10 cellular contexts compared by ENCODE assay signal in genomic region chr1:17440827-17441168, GRCh38. TPM values are rescaled to one million over a fixed set of nuclear protein-coding genes. Genes with fewer than 3 reads are reported as not detected.
DNase-seq lines count a peak whose midpoint lies in the region; ATAC-seq and TF ChIP-seq lines count a peak whose summit lies in the region.
"Had no signal": no experiment of that assay in that cellular context is flagged by ENCODE, and none has a peak within 500 bp of the region (broad histone marks: within the 10 kb centered on the region; RNA-seq: fewer than 3 reads in every experiment).

No MANE protein-coding gene starts in this region.

- CTCF ChIA-PET in activated naive CD4-positive, alpha-beta T cell treated with anti-CD3 and anti-CD28 coated beads for 36 hours (lab: Charles Lee), result interaction anchor here (0.8 kb wide), 1 partner anchor 476 kb away, joined by 3 read pairs; no protein-coding TSS in a partner anchor

- WGBS in hepatocyte (ENCODE audit: low lambda C conversion rate, missing lambda C conversion rate), result 40% methylated on average over 6 of the region's 6 CpGs
- WGBS in testis, 2 donors, result 48 to 60% methylated on average over 6 of the region's 6 CpGs

- H3K4me3 Mint-ChIP-seq in activated naive CD4-positive, alpha-beta T cell treated with anti-CD3 and anti-CD28 coated beads for 36 hours, result peak overlapping the region; percentile 78
- peak overlapping the region; percentile 89 to 98 for H3K4me3 Mint-ChIP-seq in stimulated activated naive CD8-positive, alpha-beta T cell treated with anti-CD3 and anti-CD28 coated beads, Interleukin-15, amount 100 ng/mL, for 72 hours

- H3K27ac Mint-ChIP-seq in activated naive CD4-positive, alpha-beta T cell treated with anti-CD3 and anti-CD28 coated beads for 36 hours, result peak overlapping the region; percentile 86
- peak overlapping the region; percentile 99 for H3K27ac Mint-ChIP-seq in stimulated activated naive CD8-positive, alpha-beta T cell treated with anti-CD3 and anti-CD28 coated beads, Interleukin-15, amount 100 ng/mL, for 72 hours

- H3K27ac ChIP-seq in WERI-Rb-1, result no peak overlapping the region
- peak overlapping the region; percentile 53 for H3K27ac ChIP-seq in hepatocyte
- H3K27ac ChIP-seq in testis, result no peak overlapping the region
- H3K27ac ChIP-seq: cardiac muscle cell had no signal

- no peaks in the 10 kb centered on the region for H3K9me2 ChIP-seq in hepatocyte (replicated peaks; ENCODE audit: insufficient read depth)

- peaks cover 20% of the 10 kb centered on the region for H3K36me3 ChIP-seq in WERI-Rb-1
- H3K36me3 ChIP-seq in hepatocyte (replicated peaks; ENCODE audit: insufficient read depth, low read depth), result no peaks in the 10 kb centered on the region
- no peaks in the 10 kb centered on the region for H3K36me3 ChIP-seq in testis (ENCODE audit: low read depth, missing control alignments)
- H3K36me3 ChIP-seq: cardiac muscle cell had no signal

- H3K27me3 ChIP-seq in WERI-Rb-1 (ENCODE audit: insufficient read depth, low read depth, severe bottlenecking), result no peaks in the 10 kb centered on the region
- no peaks in the 10 kb centered on the region for H3K27me3 ChIP-seq in hepatocyte
- H3K27me3 ChIP-seq in testis, result no peaks in the 10 kb centered on the region

- H4K20me1 ChIP-seq in hepatocyte (ENCODE audit: insufficient read depth, poor library complexity, severe bottlenecking), result peaks cover 16% of the 10 kb centered on the region

- H3K4me2 ChIP-seq in hepatocyte, result peak overlapping the region; percentile 80

- peaks cover 32% of the 10 kb centered on the region for H3K4me1 Mint-ChIP-seq in activated naive CD4-positive, alpha-beta T cell treated with anti-CD3 and anti-CD28 coated beads for 36 hours (ENCODE audit: low read depth)
- peaks cover 38% of the 10 kb centered on the region for H3K4me1 Mint-ChIP-seq in stimulated activated naive CD8-positive, alpha-beta T cell treated with anti-CD3 and anti-CD28 coated beads, Interleukin-15, amount 100 ng/mL, for 72 hours

- H3K9me3 ChIP-seq in WERI-Rb-1 (ENCODE audit: severe bottlenecking), result no peaks in the 10 kb centered on the region
- H3K9me3 ChIP-seq in hepatocyte (ENCODE audit: low read depth), result no peaks in the 10 kb centered on the region
- no peaks in the 10 kb centered on the region for H3K9me3 ChIP-seq in testis

- TF ChIP-seq POLR2A in testis (IDR thresholded peaks at IDR 0.05), result no peak

- H3K36me3 Mint-ChIP-seq in activated naive CD4-positive, alpha-beta T cell treated with anti-CD3 and anti-CD28 coated beads for 36 hours (ENCODE audit: low read depth), result peaks cover 19% of the 10 kb centered on the region

- TF ChIP-seq CTCF in WERI-Rb-1 (IDR thresholded peaks at IDR 0.05; ENCODE audit: low read depth, low read length) (no peak), hepatocyte (IDR thresholded peaks at IDR 0.05; ENCODE audit: poor library complexity) (no peak), testis (IDR thresholded peaks at IDR 0.05) (no peak)

- H3K9me3 Mint-ChIP-seq in activated naive CD4-positive, alpha-beta T cell treated with anti-CD3 and anti-CD28 coated beads for 36 hours, result no peaks in the 10 kb centered on the region
- no peaks in the 10 kb centered on the region for H3K9me3 Mint-ChIP-seq in stimulated activated naive CD8-positive, alpha-beta T cell treated with anti-CD3 and anti-CD28 coated beads, Interleukin-15, amount 100 ng/mL, for 72 hours

- H2AFZ ChIP-seq in hepatocyte, result no peak overlapping the region

- H3K4me3 ChIP-seq in WERI-Rb-1 (ENCODE audit: low read depth, low read length), result peak overlapping the region; percentile 55
- H3K4me3 ChIP-seq in hepatocyte, result no peak overlapping the region
- H3K4me3 ChIP-seq in testis, result peak overlapping the region in 1 of 2 donors; percentile 32

- intact Hi-C loops in activated naive CD4-positive, alpha-beta T cell treated with anti-CD3 and anti-CD28 coated beads for 36 hours (cut with micrococcal nuclease), result loop anchor here (2.0 kb wide), 1 partner anchor 20 kb away; no protein-coding TSS in a partner anchor
- intact Hi-C loops in testis (cut with DNase I; ENCODE audit: low total_unique reads), result no loop called here

- no peak for ATAC-seq in stimulated activated naive CD8-positive, alpha-beta T cell treated with anti-CD3 and anti-CD28 coated beads, Interleukin-15, amount 100 ng/mL, for 72 hours
- no peak for ATAC-seq in GM21423 (IDR thresholded peaks at IDR 0.05; ENCODE audit: unreplicated experiment)

- H3K79me2 ChIP-seq in hepatocyte, result peaks cover 26% of the 10 kb centered on the region

- DNase-seq in activated naive CD4-positive, alpha-beta T cell treated with anti-CD3 and anti-CD28 coated beads for 36 hours, result no peak
- no peak for DNase-seq in activated naive CD4-positive, alpha-beta T cell treated with anti-CD3 and anti-CD28 coated beads, Interleukin-2, amount 50 U/mL, for 16 hours
- DNase-seq in WERI-Rb-1 (no peak), hepatocyte (ENCODE audit: low spot score) (no peak), hippocampal formation (lab: John Stamatoyannopoulos, UW) (no peak), testis (no peak)
- DNase-seq in stimulated activated naive CD8-positive, alpha-beta T cell treated with anti-CD3 and anti-CD28 coated beads, Interleukin-15, amount 100 ng/mL, for 72 hours, result no peak
- DNase-seq: NCI-H748 treated with DMSO at 0.1 percent for 48 hours had no signal

- H3K27me3 Mint-ChIP-seq in activated naive CD4-positive, alpha-beta T cell treated with anti-CD3 and anti-CD28 coated beads for 36 hours (ENCODE audit: low read depth), result no peaks in the 10 kb centered on the region
- H3K27me3 Mint-ChIP-seq in stimulated activated naive CD8-positive, alpha-beta T cell treated with anti-CD3 and anti-CD28 coated beads, Interleukin-15, amount 100 ng/mL, for 72 hours, result peaks cover 9% of the 10 kb centered on the region

- peaks cover 25% of the 10 kb centered on the region for H3K4me1 ChIP-seq in hepatocyte (ENCODE audit: insufficient read depth)
- H3K4me1 ChIP-seq in testis, result peaks cover 14% of the 10 kb centered on the region

RNA-seq across cellular contexts. Expression of gene RCC2, which starts 1.3 kb away (rescaled TPM):
- total RNA-seq in activated naive CD4-positive, alpha-beta T cell treated with anti-CD3 and anti-CD28 coated beads for 36 hours, result 100 to 1,000 TPM; 130 to 132 TPM
- 42.1 and 56.9 TPM in 2 replicates for total RNA-seq in hepatocyte
- 22.5 and 25.1 TPM in 2 replicates for polyA plus RNA-seq in hepatocyte
- total RNA-seq in testis, result 10 to 100 TPM; 55.0 to 60.2 TPM
- polyA plus RNA-seq in testis (ENCODE audit: insufficient read depth, low read depth, low replicate concordance), result 42.2 TPM
